8 cellular contexts compared by ENCODE assay signal in the genomic region with DNA sequence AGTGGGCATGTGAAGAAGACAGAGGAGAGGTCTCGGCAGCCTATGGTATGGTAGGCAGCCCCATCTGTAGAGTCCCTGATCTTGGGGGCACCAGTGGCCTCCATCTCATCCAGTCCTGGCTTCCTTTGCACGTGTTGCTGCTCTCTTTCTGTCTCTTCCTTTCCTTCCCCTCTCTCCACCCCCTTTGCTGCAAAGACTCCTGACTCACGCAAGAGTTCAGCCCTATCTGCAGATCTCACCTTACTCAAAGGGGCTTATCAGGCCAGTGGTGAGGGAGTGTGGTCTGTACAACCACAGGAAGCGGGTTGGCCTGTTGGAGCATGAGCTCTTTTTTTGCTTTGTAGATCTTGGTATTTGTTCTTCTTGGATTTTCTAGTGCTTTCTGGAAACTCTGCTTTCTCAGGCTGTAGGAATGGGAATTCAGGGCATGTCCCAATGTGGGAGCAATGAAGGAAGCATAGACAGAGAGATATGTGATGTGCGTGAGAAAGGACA. TPM values are rescaled to one million over a fixed set of nuclear protein-coding genes. Genes with fewer than 3 reads are reported as not detected.
DNase-seq lines count a peak whose midpoint lies in the region; ATAC-seq, FAIRE-seq and TF ChIP-seq lines count a peak whose summit lies in the region.

No MANE protein-coding gene starts in this region.

- ATAC-seq in GM21576 (IDR thresholded peaks at IDR 0.05; ENCODE audit: unreplicated experiment) (peak; percentile 36), Right ventricle myocardium superior (ENCODE audit: poor library complexity) (no peak)

- peaks cover 6% of the 10 kb centered on the region for H3K4me1 ChIP-seq in endothelial cell of umbilical vein (ENCODE audit: control insufficient read depth, extremely low read depth, insufficient read depth, low read length)

- CTCF ChIA-PET in endothelial cell of umbilical vein (lab: Charles Lee) = interaction anchor here (0.6 to 3.3 kb wide), 9 partner anchors 9 to 106 kb away, joined by 3 to 16 read pairs (median 3); no protein-coding TSS in a partner anchor

- peak overlapping the region; percentile 25 for H2AFZ ChIP-seq in endothelial cell of umbilical vein (ENCODE audit: low read depth, low read length)

- H3K4me3 ChIP-seq in endothelial cell of umbilical vein (replicated peaks in 1 of 3; ENCODE audit: insufficient read depth in 1 of 3, low read depth in 1 of 3, low read length in 3 of 3) = no peak overlapping the region

- H3K79me2 ChIP-seq in endothelial cell of umbilical vein (ENCODE audit: control insufficient read depth, insufficient read depth, low read length) = no peaks in the 10 kb centered on the region

- no peak overlapping the region for H3K9ac ChIP-seq in endothelial cell of umbilical vein (replicated peaks; ENCODE audit: extremely low read depth, insufficient read depth, low read length)

- FAIRE-seq in endothelial cell of umbilical vein (lab: Jason Lieb, UNC) = peak; percentile 67

- no peaks in the 10 kb centered on the region for H3K27me3 ChIP-seq in endothelial cell of umbilical vein (ENCODE audit: control insufficient read depth in 2 of 2, insufficient read depth in 2 of 2, low read length in 2 of 2)

- dilution Hi-C loops in endothelial cell of umbilical vein (cut with MboI; ENCODE audit: extremely low pct_ligation_motif_present, low sequenced_read_pairs) = no loop called here

- no TSS peak for BruUV-seq in endothelial cell of umbilical vein (replicated peaks; lab: Mats Ljungman, UMichigan)

- intact Hi-C loops in endothelial cell of umbilical vein (cut with micrococcal nuclease) = no loop called here
- intact Hi-C loops in Right ventricle myocardium superior (cut with DNase I) = no loop called here

- POLR2A ChIA-PET in endothelial cell of umbilical vein (lab: Charles Lee) = no interaction called here

- no peak for TF ChIP-seq CTCF in endothelial cell of umbilical vein (IDR thresholded peaks at IDR 0.05; ENCODE audit: extremely low read depth in 1 of 2, insufficient read depth in 1 of 2, low read depth in 1 of 2, low read length in 2 of 2)
- no peak for TF ChIP-seq CTCF in GM10266 (IDR thresholded peaks at IDR 0.05; ENCODE audit: control insufficient read depth, insufficient read depth, low read depth, missing control alignments)

- no peaks in the 10 kb centered on the region for H3K9me1 ChIP-seq in endothelial cell of umbilical vein (replicated peaks; ENCODE audit: control insufficient read depth, extremely low read depth, insufficient read depth, low read length)

- no peaks in the 10 kb centered on the region for H3K9me3 ChIP-seq in endothelial cell of umbilical vein (replicated peaks; ENCODE audit: control insufficient read depth, insufficient read depth, low read length)

- TF ChIP-seq POLR2A in endothelial cell of umbilical vein (IDR thresholded peaks at IDR 0.05; ENCODE audit: low read depth, low read length) = no peak

- no peak overlapping the region for H3K4me2 ChIP-seq in endothelial cell of umbilical vein (ENCODE audit: insufficient read depth, low read length)

- DNase-seq in A172 (ENCODE audit: low spot score) (peak; percentile 82), SKM-1 (lab: John Stamatoyannopoulos, UW; ENCODE audit: unreplicated experiment) (peak; percentile 74), endothelial cell of umbilical vein (ENCODE audit: low read depth, low spot score) (no peak), GM10266 (ENCODE audit: extremely low spot score) (no peak), hippocampal formation (lab: John Stamatoyannopoulos, UW) (no peak), caudate nucleus (lab: John Stamatoyannopoulos, UW) (no peak), Right ventricle myocardium superior (no peak)

- no peak overlapping the region for H3K27ac ChIP-seq in endothelial cell of umbilical vein (ENCODE audit: insufficient read depth, low read depth, low read length)
- no peak overlapping the region for H3K27ac ChIP-seq in caudate nucleus (ENCODE audit: low read depth, low read length)

- no peaks in the 10 kb centered on the region for H3K36me3 ChIP-seq in endothelial cell of umbilical vein (ENCODE audit: control insufficient read depth in 2 of 2, extremely low read depth in 1 of 2, insufficient read depth in 2 of 2, low read length in 2 of 2)

- no peaks in the 10 kb centered on the region for H4K20me1 ChIP-seq in endothelial cell of umbilical vein (replicated peaks; ENCODE audit: control insufficient read depth, extremely low read depth, insufficient read depth, low read length)

TF ChIP-seq in endothelial cell of umbilical vein, 7 proteins besides CTCF, POLR2A, EP300 and RAD21:
- TF ChIP-seq POLR2AphosphoS5 (IDR thresholded peaks at IDR 0.05; ENCODE audit: insufficient read depth, low read depth, low read length) (peak; percentile 31), GATA2 (IDR thresholded peaks at IDR 0.05; ENCODE audit: insufficient read depth, insufficient read length, low read depth, low read length) (peak; percentile 97), EZH2 (IDR thresholded peaks at IDR 0.05; ENCODE audit: borderline replicate concordance, low read depth, low read length, severe bottlenecking) (no peak), MYC (IDR thresholded peaks at IDR 0.05; ENCODE audit: low read depth, low read length) (no peak), FOS (IDR thresholded peaks at IDR 0.05; ENCODE audit: borderline replicate concordance, insufficient read depth, low read length) (peak; percentile 25), JUN (IDR thresholded peaks at IDR 0.05; ENCODE audit: borderline replicate concordance, insufficient read depth, insufficient read length, low read depth) (no peak)
- TF ChIP-seq, protein P1, sequence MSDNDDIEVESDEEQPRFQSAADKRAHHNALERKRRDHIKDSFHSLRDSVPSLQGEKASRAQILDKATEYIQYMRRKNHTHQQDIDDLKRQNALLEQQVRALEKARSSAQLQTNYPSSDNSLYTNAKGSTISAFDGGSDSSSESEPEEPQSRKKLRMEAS (IDR thresholded peaks at IDR 0.05; ENCODE audit: insufficient read depth, insufficient read length) = no peak

RNA-seq across cellular contexts. Expression of a gene that starts 14.6 kb away (rescaled TPM):
- 0.26 TPM in 1 of 2 replicates, not detected in the other for total RNA-seq in A172 (2014; rRNA removed; shearing (Covaris generic))
- not detected in 2 replicates for total RNA-seq in endothelial cell of umbilical vein
- polyA plus RNA-seq in endothelial cell of umbilical vein = not detected in 2 replicates
- not detected in 2 replicates for polyA plus RNA-seq in endothelial cell of umbilical vein (2011; cell fraction: cytosol; rRNA removed)
- polyA plus RNA-seq in endothelial cell of umbilical vein (2011; cell fraction: nucleus; rRNA removed) = not detected in 2 replicates
- polyA plus RNA-seq in endothelial cell of umbilical vein (2012) = not detected in 2 replicates
- not detected in 2 replicates for polyA minus RNA-seq in endothelial cell of umbilical vein
- not detected for polyA minus RNA-seq in endothelial cell of umbilical vein (2011; cell fraction: cytosol; rRNA and poly(A)+ RNA removed)
- not detected in 2 replicates for polyA minus RNA-seq in endothelial cell of umbilical vein (2011; cell fraction: nucleus; rRNA and poly(A)+ RNA removed)
- not detected for total RNA-seq in Right ventricle myocardium superior

RNA-seq across cellular contexts. Expression of a gene that starts 58.2 kb away (rescaled TPM):
- 18.0 and 21.0 TPM in 2 replicates for total RNA-seq in A172 (2014; rRNA removed; shearing (Covaris generic))
- total RNA-seq in endothelial cell of umbilical vein = 25.2 and 30.7 TPM in 2 replicates
- 2.3 and 3.4 TPM in 2 replicates for polyA plus RNA-seq in endothelial cell of umbilical vein
- 5.4 and 5.8 TPM in 2 replicates for polyA plus RNA-seq in endothelial cell of umbilical vein (2011; cell fraction: cytosol; rRNA removed)
- 3.4 and 6.6 TPM in 2 replicates for polyA plus RNA-seq in endothelial cell of umbilical vein (2011; cell fraction: nucleus; rRNA removed)
- polyA plus RNA-seq in endothelial cell of umbilical vein (2012) = 7.1 and 16.4 TPM in 2 replicates
- polyA minus RNA-seq in endothelial cell of umbilical vein = 4.6 and 5.2 TPM in 2 replicates
- 6.3 TPM for polyA minus RNA-seq in endothelial cell of umbilical vein (2011; cell fraction: cytosol; rRNA and poly(A)+ RNA removed)
- 6.7 and 11.9 TPM in 2 replicates for polyA minus RNA-seq in endothelial cell of umbilical vein (2011; cell fraction: nucleus; rRNA and poly(A)+ RNA removed)
- 0.30 TPM for total RNA-seq in Right ventricle myocardium superior

Comparison
In these comparisons a context has a peak if more than half of its experiments do, and no peak if none do; other contexts are left out.
1. DNase-seq: peak in A172 (single experiment) and SKM-1 (single experiment); none in endothelial cell of umbilical vein (single experiment), GM10266 (single experiment), hippocampal formation (0 of 2), caudate nucleus (0 of 61) and Right ventricle myocardium superior (single experiment).
2. RNA of a gene that starts 58.2 kb away (total RNA-seq): 25.2 to 30.7 TPM in endothelial cell of umbilical vein and 18.0 to 21.0 TPM in A172; 0.30 TPM in Right ventricle myocardium superior (single experiment); every median in the first group is over 10 times any median in the second.